Comparison of ENCODE assay signal across 8 cellular contexts in genomic region chr1:155859881-155860841, GRCh38. TPM values are rescaled to one million over a fixed set of nuclear protein-coding genes. Genes with fewer than 3 reads are reported as not detected.
DNase-seq lines count a peak whose midpoint lies in the region; ATAC-seq, FAIRE-seq and TF ChIP-seq lines count a peak whose summit lies in the region.

No MANE protein-coding gene starts in this region.

- H3K4me1 ChIP-seq in ascending aorta (peaks cover 8 to 26% of the 10 kb centered on the region in 2 donors), hepatocyte (ENCODE audit: insufficient read depth) (peaks cover 5% of the 10 kb centered on the region), rectal smooth muscle tissue (ENCODE audit: control insufficient read depth, insufficient read depth, low read length) (peaks cover 5% of the 10 kb centered on the region)

- no peak overlapping the region for H2AFZ ChIP-seq in hepatocyte

- H3K4me3 ChIP-seq in ascending aorta (peak overlapping the region; percentile 58 to 68), hepatocyte (no peak overlapping the region), rectal smooth muscle tissue (ENCODE audit: low read length) (peak overlapping the region; percentile 57)

- WGBS in hepatocyte (ENCODE audit: low lambda C conversion rate, missing lambda C conversion rate) = 76% methylated on average over 27 of the region's 35 CpGs

- peak; percentile 44 for FAIRE-seq in GM18507 (lab: Jason Lieb, UNC)

- no peak for ATAC-seq in GM21786 (IDR thresholded peaks at IDR 0.05; ENCODE audit: unreplicated experiment)

- peaks cover 0 to 4% of the 10 kb centered on the region in 2 donors for H3K36me3 ChIP-seq in ascending aorta
- H3K36me3 ChIP-seq in hepatocyte (replicated peaks; ENCODE audit: insufficient read depth, low read depth) = no peaks in the 10 kb centered on the region
- H3K36me3 ChIP-seq in rectal smooth muscle tissue (ENCODE audit: control insufficient read depth, insufficient read depth, low read length) = no peaks in the 10 kb centered on the region

- no peak overlapping the region for H3K9ac ChIP-seq in rectal smooth muscle tissue (ENCODE audit: low read length)

- TF ChIP-seq CTCF in ascending aorta (IDR thresholded peaks at IDR 0.05) (no peak), hepatocyte (IDR thresholded peaks at IDR 0.05; ENCODE audit: poor library complexity) (no peak)

- peaks cover 17% of the 10 kb centered on the region for H3K79me2 ChIP-seq in hepatocyte

- peak; percentile 47 for DNase-seq in GM18507 (ENCODE audit: extremely low spot score, insufficient read length, low read depth)
- DNase-seq in MV-4-11 (lab: John Stamatoyannopoulos, UW) = peak; percentile 60
- DNase-seq in T-helper 1 cell = peak; percentile 15 to 83 (median 35)
- DNase-seq in ascending aorta (ENCODE audit: low spot score in 2 of 2) = peak; percentile 63 to 94
- no peak for DNase-seq in hepatocyte (ENCODE audit: low spot score)
- DNase-seq in NCI-H187 treated with DMSO at 0.1 percent for 48 hours (lab: John Stamatoyannopoulos, UW) = no peak

- H3K27me3 ChIP-seq in ascending aorta (no peaks in the 10 kb centered on the region), hepatocyte (peaks cover 6% of the 10 kb centered on the region), rectal smooth muscle tissue (ENCODE audit: control insufficient read depth, insufficient read depth, low read length) (no peaks in the 10 kb centered on the region)

- H3K9me3 ChIP-seq in ascending aorta (no peaks in the 10 kb centered on the region), hepatocyte (ENCODE audit: low read depth) (no peaks in the 10 kb centered on the region)

- H3K4me2 ChIP-seq in hepatocyte = no peak overlapping the region

- H3K27ac ChIP-seq in ascending aorta (peak overlapping the region; percentile 96 to 98), hepatocyte (peak overlapping the region; percentile 9), rectal smooth muscle tissue (ENCODE audit: low read depth, low read length) (peak overlapping the region; percentile 74)

- H3K9me2 ChIP-seq in hepatocyte (replicated peaks; ENCODE audit: insufficient read depth) = no peaks in the 10 kb centered on the region

- H4K20me1 ChIP-seq in hepatocyte (ENCODE audit: insufficient read depth, poor library complexity, severe bottlenecking) = no peaks in the 10 kb centered on the region

- intact Hi-C loops in ascending aorta (cut with DNase I) = loop anchor here (1.0 to 5.0 kb wide), 3 partner anchors 33 to 122 kb away; partner anchors contain the start of gene RIT1

RNA-seq across cellular contexts. Expression of gene SYT11, which starts 0.8 kb away (rescaled TPM):
- total RNA-seq in ascending aorta (17.7 TPM), hepatocyte (1.3 and 2.0 TPM in 2 replicates)
- 0.39 and 0.71 TPM in 2 replicates for polyA plus RNA-seq in hepatocyte

RNA-seq across cellular contexts. Expression of gene GON4L, which starts 3.1 kb away (rescaled TPM):
- total RNA-seq in ascending aorta (19.9 TPM), hepatocyte (17.2 and 20.8 TPM in 2 replicates)
- polyA plus RNA-seq in hepatocyte = 33.3 and 40.8 TPM in 2 replicates

RNA-seq across cellular contexts. Expression of gene RIT1, which starts 51.0 kb away (rescaled TPM):
- total RNA-seq in ascending aorta (17.1 TPM), hepatocyte (23.8 and 33.5 TPM in 2 replicates)
- 17.6 and 21.9 TPM in 2 replicates for polyA plus RNA-seq in hepatocyte

Comparison
In these comparisons a context has a peak if more than half of its experiments do, and no peak if none do; other contexts are left out.
1. DNase-seq: peak in GM18507 (single experiment), MV-4-11 (single experiment), T-helper 1 cell (5 of 5) and ascending aorta (2 of 2); none in hepatocyte (single experiment) and NCI-H187 treated with DMSO at 0.1 percent for 48 hours (single experiment).
2. H3K27ac ChIP-seq: peak in every context shown above with its lines; median percentile 97 in ascending aorta; 74 in rectal smooth muscle tissue; 9 in hepatocyte.